Comparison of ENCODE assay signal across 10 cellular contexts in the genomic region with DNA sequence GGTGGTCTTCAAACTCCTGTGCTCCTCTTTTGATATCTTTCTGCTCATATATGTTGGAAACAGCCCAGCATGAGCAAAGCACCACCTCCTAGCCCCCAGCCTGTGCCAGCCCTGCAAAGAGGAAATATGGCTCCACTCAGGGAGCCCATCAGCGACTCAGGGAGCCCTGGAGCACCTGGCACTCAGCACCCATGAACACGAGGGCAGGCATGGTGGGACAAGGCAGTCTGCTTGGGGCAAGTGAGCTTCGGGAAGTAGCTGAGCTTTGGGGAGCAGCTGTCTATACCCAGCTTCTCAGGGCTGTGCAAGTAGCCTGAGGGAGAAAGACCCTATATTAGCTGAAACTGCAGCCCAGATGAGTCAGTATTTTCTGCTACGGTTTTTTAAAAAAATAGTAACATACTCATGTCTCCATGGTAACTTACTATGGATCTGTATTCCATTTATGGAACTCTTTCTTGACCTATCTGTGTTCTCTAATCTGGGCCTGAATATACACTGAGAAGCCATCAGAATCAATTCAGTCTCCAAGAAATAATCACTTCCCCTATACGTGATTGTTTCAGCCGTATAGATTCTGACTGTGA. TPM values are rescaled to one million over a fixed set of nuclear protein-coding genes. Genes with fewer than 3 reads are reported as not detected.
DNase-seq lines count a peak whose midpoint lies in the region; ATAC-seq and TF ChIP-seq lines count a peak whose summit lies in the region.
"Had no signal": no experiment of that assay in that cellular context is flagged by ENCODE, and none has a peak within 500 bp of the region (broad histone marks: within the 10 kb centered on the region; RNA-seq: fewer than 3 reads in every experiment).

No MANE protein-coding gene starts in this region.

- peak overlapping the region; percentile 83 for H3K4me3 Mint-ChIP-seq in activated B cell treated with CpG ODN at 0.5 μM for 24 hours

- no peaks in the 10 kb centered on the region for H3K36me3 Mint-ChIP-seq in activated B cell treated with CpG ODN at 0.5 μM for 24 hours (ENCODE audit: low read depth)

- no peak overlapping the region for H2AFZ ChIP-seq in smooth muscle cell (ENCODE audit: low read depth)

- TF ChIP-seq POLR2A in esophagus squamous epithelium (IDR thresholded peaks at IDR 0.05) = no peak

- H3K27me3 ChIP-seq in esophagus squamous epithelium = no peaks in the 10 kb centered on the region
- no peaks in the 10 kb centered on the region for H3K27me3 ChIP-seq in smooth muscle cell (ENCODE audit: low read depth)

- peaks cover 13% of the 10 kb centered on the region for H3K4me1 Mint-ChIP-seq in activated B cell treated with CpG ODN at 0.5 μM for 24 hours

- WGBS in esophagus squamous epithelium, 2 donors = 39 to 41% methylated on average over 4 of the region's 6 CpGs
- 59% methylated on average over 6 of the region's 6 CpGs for WGBS in smooth muscle cell (ENCODE audit: low lambda C conversion rate)

- H3K27ac ChIP-seq in esophagus squamous epithelium = peak overlapping the region; percentile 99 to 100 (median 100)
- H3K27ac ChIP-seq in smooth muscle cell (ENCODE audit: low read depth) = peak overlapping the region; percentile 98

- POLR2A ChIA-PET in activated B cell treated with CpG ODN at 0.5 μM for 24 hours (lab: Charles Lee) = interaction anchor here (0.7 kb wide), 1 partner anchor 381 kb away, joined by 3 read pairs; no protein-coding TSS in a partner anchor

- peaks cover 34% of the 10 kb centered on the region for H3K79me2 ChIP-seq in smooth muscle cell (ENCODE audit: low read depth)

- TF ChIP-seq CTCF in activated B cell treated with CpG ODN at 0.5 μM for 24 hours (IDR thresholded peaks at IDR 0.05) = no peak
- TF ChIP-seq CTCF in esophagus squamous epithelium (IDR thresholded peaks at IDR 0.05) = no peak
- no peak for TF ChIP-seq CTCF in smooth muscle cell (IDR thresholded peaks at IDR 0.05; ENCODE audit: borderline replicate concordance, insufficient read depth, poor library complexity, severe bottlenecking)

- no peaks in the 10 kb centered on the region for H3K9me3 Mint-ChIP-seq in activated B cell treated with CpG ODN at 0.5 μM for 24 hours

- H3K4me3 ChIP-seq in esophagus squamous epithelium = peak overlapping the region; percentile 95 to 99 (median 98)
- H3K4me3 ChIP-seq in smooth muscle cell = peak overlapping the region; percentile 94

- H3K4me1 ChIP-seq in esophagus squamous epithelium (peaks cover 17 to 73% (median 23%) of the 10 kb centered on the region in 3 donors), smooth muscle cell (ENCODE audit: low read depth) (peaks cover 24% of the 10 kb centered on the region)

- H3K36me3 ChIP-seq in esophagus squamous epithelium (peaks cover 0 to 6% (median 0%) of the 10 kb centered on the region in 3 donors), smooth muscle cell (ENCODE audit: low read depth) (no peaks in the 10 kb centered on the region)

- CTCF ChIA-PET in activated B cell treated with CpG ODN at 0.5 μM for 24 hours (lab: Charles Lee) = no interaction called here

- intact Hi-C loops in activated B cell treated with CpG ODN at 0.5 μM for 24 hours (cut with micrococcal nuclease) = loop anchor here (1.0 to 2.0 kb wide), 2 partner anchors 59 to 70 kb away; no protein-coding TSS in a partner anchor
- intact Hi-C loops in esophagus squamous epithelium (cut with DNase I) = loop anchor here (10.0 kb wide), 3 partner anchors 69 to 331 kb away; no protein-coding TSS in a partner anchor

- H3K9ac ChIP-seq in smooth muscle cell (ENCODE audit: low read depth) = peak overlapping the region; percentile 93

- DNase-seq in NOMO-1 treated with DMSO at 0.1 percent for 48 hours (lab: John Stamatoyannopoulos, UW; ENCODE audit: unreplicated experiment) = peak; percentile 46
- no peak for DNase-seq in NOMO-1 (lab: John Stamatoyannopoulos, UW; ENCODE audit: unreplicated experiment in 2 of 2)
- DNase-seq in activated B cell treated with CpG ODN at 0.5 μM for 24 hours = no peak
- DNase-seq in esophagus squamous epithelium (lab: John Stamatoyannopoulos, UW) = no peak
- no peak for DNase-seq in smooth muscle cell (lab: John Stamatoyannopoulos, UW; ENCODE audit: unreplicated experiment)
- no peak for DNase-seq in RPMI8226
- no peak for DNase-seq in NCI-H2107 (lab: John Stamatoyannopoulos, UW)
- DNase-seq: 8988T, Karpas-422 had no signal

- peaks cover 33% of the 10 kb centered on the region for H4K20me1 ChIP-seq in smooth muscle cell (ENCODE audit: low read depth)

- H3K27me3 Mint-ChIP-seq in activated B cell treated with CpG ODN at 0.5 μM for 24 hours = peaks cover 19% of the 10 kb centered on the region

- no peak for ATAC-seq in activated B cell treated with CpG ODN at 0.5 μM for 24 hours (ENCODE audit: low read depth)
- ATAC-seq in HG03039 (IDR thresholded peaks at IDR 0.05; ENCODE audit: unreplicated experiment) = no peak

- peak overlapping the region; percentile 90 for H3K4me2 ChIP-seq in smooth muscle cell

- H3K9me3 ChIP-seq in esophagus squamous epithelium = no peaks in the 10 kb centered on the region
- no peaks in the 10 kb centered on the region for H3K9me3 ChIP-seq in smooth muscle cell (replicated peaks; ENCODE audit: low read depth)

- peaks cover 27% of the 10 kb centered on the region for H3F3A ChIP-seq in smooth muscle cell (ENCODE audit: low read depth)

- H3K27ac Mint-ChIP-seq in activated B cell treated with CpG ODN at 0.5 μM for 24 hours = no peak overlapping the region

RNA-seq across cellular contexts. Expression of gene ETS2, which starts 1.6 kb away (rescaled TPM):
- 4.4 and 4.5 TPM in 2 replicates for total RNA-seq in activated B cell treated with CpG ODN at 0.5 μM for 24 hours
- total RNA-seq in esophagus squamous epithelium = 100 to 1,000 TPM in 1 of 4 donors, 10 to 100 TPM in 3; 67.5 to 118 (median 78.8) TPM
- 77.0 and 77.7 TPM in 2 replicates for total RNA-seq in smooth muscle cell
- 63.8 and 65.9 TPM in 2 replicates for polyA plus RNA-seq in smooth muscle cell

Comparison
In these comparisons a context has a peak if more than half of its experiments do, and no peak if none do; other contexts are left out.
1. RNA of gene ETS2, which starts 1.6 kb away (total RNA-seq): 67.5 to 118 TPM in esophagus squamous epithelium and 77.0 to 77.7 TPM in smooth muscle cell; 4.4 to 4.5 TPM in activated B cell treated with CpG ODN at 0.5 μM for 24 hours; every median in the first group is over 10 times any median in the second.